26 cellular contexts compared by ENCODE assay signal in the genomic region with DNA sequence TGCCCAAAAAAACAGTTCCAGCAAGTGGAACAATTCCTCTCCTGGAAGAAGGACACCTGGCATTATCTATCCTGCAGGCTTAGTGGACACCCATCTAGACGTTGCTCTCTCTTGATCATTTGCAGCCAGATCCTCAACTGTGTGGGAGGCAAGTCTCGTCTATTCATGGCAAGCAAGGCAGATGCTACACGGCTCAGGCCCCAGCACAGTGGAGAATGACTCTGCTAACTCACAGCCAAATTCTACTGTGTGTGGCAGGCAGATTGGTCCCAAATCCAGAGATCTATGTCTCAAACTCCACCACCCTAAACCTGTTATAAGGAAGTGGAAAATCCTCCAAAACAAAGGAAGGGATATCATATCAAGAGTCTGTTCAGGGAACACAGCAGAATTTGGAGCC. TPM values are rescaled to one million over a fixed set of nuclear protein-coding genes. Genes with fewer than 3 reads are reported as not detected.
DNase-seq lines count a peak whose midpoint lies in the region; ATAC-seq and TF ChIP-seq lines count a peak whose summit lies in the region.
"Had no signal": no experiment of that assay in that cellular context is flagged by ENCODE, and none has a peak within 500 bp of the region (broad histone marks: within the 10 kb centered on the region; RNA-seq: fewer than 3 reads in every experiment).

No MANE protein-coding gene starts in this region.

- H4K20me1 ChIP-seq in BLaER1 treated with 17β-estradiol and CSF1 and Interleukin-3, amounts not matched to agents 10 nM and 100 nM, result peaks cover 0 to 4% (median 0%) of the 10 kb centered on the region in 11 experiments; a peak in 1 of 22 replicates
- no peaks in the 10 kb centered on the region for H4K20me1 ChIP-seq in osteoblast (ENCODE audit: insufficient read depth, low read length)

- no peak overlapping the region for H2AFZ ChIP-seq in osteoblast (ENCODE audit: low read length)

- no peak overlapping the region; a peak in 1 of 22 replicates for H3K9ac ChIP-seq in BLaER1 treated with 17β-estradiol and CSF1 and Interleukin-3, amounts not matched to agents 10 nM and 100 nM
- H3K9ac ChIP-seq: KMS-11, SK-N-SH had no signal

- H3K36me3 ChIP-seq in heart left ventricle, result peaks cover 0 to 86% (median 45%) of the 10 kb centered on the region in 9 donors
- no peaks in the 10 kb centered on the region for H3K36me3 ChIP-seq in BLaER1 treated with 17β-estradiol and CSF1 and Interleukin-3, amounts not matched to agents 10 nM and 100 nM
- no peaks in the 10 kb centered on the region for H3K36me3 ChIP-seq in osteoblast (ENCODE audit: insufficient read depth, low read length)

- H3K27me3 ChIP-seq in heart left ventricle (no peaks in the 10 kb centered on the region), osteoblast (ENCODE audit: insufficient read depth, low read length) (peaks cover 83% of the 10 kb centered on the region)
- H3K27me3 ChIP-seq in BLaER1 treated with 17β-estradiol and CSF1 and Interleukin-3, amounts not matched to agents 10 nM and 100 nM, result no peaks in the 10 kb centered on the region

- H3K79me2 ChIP-seq in osteoblast (ENCODE audit: insufficient read depth, low read length), result no peaks in the 10 kb centered on the region

- peak overlapping the region in 8 of 11 experiments; percentile 10 to 97 (median 90); a peak in 15 of 22 replicates for H3K4me2 ChIP-seq in BLaER1 treated with 17β-estradiol and CSF1 and Interleukin-3, amounts not matched to agents 10 nM and 100 nM
- no peak overlapping the region for H3K4me2 ChIP-seq in osteoblast (ENCODE audit: insufficient read depth, low read length)
- H3K4me2 ChIP-seq: KMS-11, SK-N-SH had no signal

- H3K27ac ChIP-seq in heart left ventricle (peak overlapping the region in 9 of 12 donors; percentile 10 to 98 (median 72)), osteoblast (ENCODE audit: low read depth, low read length) (no peak overlapping the region)
- H3K27ac ChIP-seq in BLaER1 treated with 17β-estradiol and CSF1 and Interleukin-3, amounts not matched to agents 10 nM and 100 nM, result no peak overlapping the region
- H3K27ac ChIP-seq: HL-60, KMS-11 had no signal

- H3K9me3 ChIP-seq in heart left ventricle (no peaks in the 10 kb centered on the region), osteoblast (ENCODE audit: low read depth, low read length) (no peaks in the 10 kb centered on the region)
- no peaks in the 10 kb centered on the region; a peak in 1 of 22 replicates for H3K9me3 ChIP-seq in BLaER1 treated with 17β-estradiol and CSF1 and Interleukin-3, amounts not matched to agents 10 nM and 100 nM (replicated peaks in 1 of 11)
- H3K9me3 ChIP-seq: Caco-2, SK-N-SH had no signal

- no peak for ATAC-seq in heart left ventricle
- ATAC-seq in Right ventricle myocardium superior (ENCODE audit: poor library complexity), result no peak
- ATAC-seq in HG02840 (IDR thresholded peaks at IDR 0.05; ENCODE audit: low FRiP score, unreplicated experiment), result no peak
- ATAC-seq: Panc1 had no signal

- TF ChIP-seq CTCF in heart left ventricle (IDR thresholded peaks at IDR 0.05) (no peak), osteoblast (IDR thresholded peaks at IDR 0.05; ENCODE audit: extremely low read depth, low read depth, low read length) (no peak)

- intact Hi-C loops in heart left ventricle (cut with DNase I), result no loop called here
- intact Hi-C loops in Right ventricle myocardium superior (cut with DNase I), result no loop called here

- WGBS in heart left ventricle, 4 donors, result 15 to 29% (median 22%) methylated on average over 3 of the region's 3 CpGs

- no peak for TF ChIP-seq POLR2A in heart left ventricle (IDR thresholded peaks at IDR 0.05)

- H3K4me3 ChIP-seq in heart left ventricle (peak overlapping the region in 2 of 12 donors; percentile 16 to 21), osteoblast (ENCODE audit: insufficient read depth, low read length) (no peak overlapping the region)
- H3K4me3 ChIP-seq in BLaER1 treated with 17β-estradiol and CSF1 and Interleukin-3, amounts not matched to agents 10 nM and 100 nM, result no peak overlapping the region

- DNase-seq in heart left ventricle (no peak), Right ventricle myocardium superior (no peak), middle frontal gyrus (ENCODE audit: extremely low spot score, low spot score) (peak; percentile 32), osteoblast (ENCODE audit: insufficient read length, low spot score, missing footprints) (peak; percentile 39), COLO668 (lab: John Stamatoyannopoulos, UW; ENCODE audit: unreplicated experiment) (no peak)
- DNase-seq in activated CD4-positive, alpha-beta T cell treated with anti-CD3 and anti-CD28 coated beads for 48 hours, result no peak
- DNase-seq: C1 segment of cervical spinal cord; Caco-2; CD4-positive, alpha-beta memory T cell; DMS79 treated with DMSO at 0.1 percent for 48 hours; GF-D8; GOT3; HCEC 1CT; MM.1S; NCI-H2081 treated with DMSO at 0.1 percent for 48 hours; NCI-H2171; NCI-H510A; NCI-H69; SK-N-SH had no signal

- H3K4me1 ChIP-seq in heart left ventricle (peaks cover 0 to 46% (median 15%) of the 10 kb centered on the region in 12 donors), osteoblast (ENCODE audit: insufficient read depth, low read length) (no peaks in the 10 kb centered on the region)
- peaks cover 10 to 63% (median 49%) of the 10 kb centered on the region in 10 experiments; a peak in 18 of 20 replicates for H3K4me1 ChIP-seq in BLaER1 treated with 17β-estradiol and CSF1 and Interleukin-3, amounts not matched to agents 10 nM and 100 nM

RNA-seq across cellular contexts. Expression of gene TNNT2, which starts 7.0 kb away (rescaled TPM):
- total RNA-seq in heart left ventricle, result 1,000 to 10,000 TPM; 5,987 to 9,948 (median 7,621) TPM
- over 10,000 TPM in 1 of 2 donors, 1,000 to 10,000 TPM in 1; 9,964 to 28,496 TPM for polyA plus RNA-seq in heart left ventricle
- 9,128 TPM for total RNA-seq in Right ventricle myocardium superior
- total RNA-seq in osteoblast, result not detected in 2 replicates
- total RNA-seq: CD4-positive, alpha-beta memory T cell had no signal
- polyA plus RNA-seq: CD4-positive, alpha-beta memory T cell; IgD-negative memory B cell had no signal

RNA-seq across cellular contexts. Expression of gene LAD1, which starts 28.6 kb away (rescaled TPM):
- total RNA-seq in heart left ventricle (10 to 100 TPM in 2 of 9 donors, 1 to 10 TPM in 7; 2.0 to 99.2 (median 6.4) TPM), Right ventricle myocardium superior (1.9 TPM), osteoblast (not detected in 2 replicates)
- 10 to 100 TPM in 1 of 2 donors, 1 to 10 TPM in 1; 6.9 to 49.3 TPM for polyA plus RNA-seq in heart left ventricle
- polyA plus RNA-seq: CD4-positive, alpha-beta memory T cell; IgD-negative memory B cell; SK-N-SH had no signal

RNA-seq across cellular contexts. Expression of gene TNNI1, which starts 51.0 kb away (rescaled TPM):
- total RNA-seq in heart left ventricle (10 to 100 TPM in 3 of 9 donors, 1 to 10 TPM in 6; 1.6 to 64.5 (median 8.1) TPM), Right ventricle myocardium superior (4.3 TPM), osteoblast (not detected in 2 replicates)
- 10 to 100 TPM; 25.0 to 27.9 TPM for polyA plus RNA-seq in heart left ventricle
- total RNA-seq: A172; Caco-2; CD4-positive, alpha-beta memory T cell had no signal
- polyA plus RNA-seq: CD4-positive, alpha-beta memory T cell; IgD-negative memory B cell; SK-N-SH had no signal

Comparison
In these comparisons a context has a peak if more than half of its experiments do, and no peak if none do; other contexts are left out.
1. DNase-seq: peak in middle frontal gyrus (single experiment) and osteoblast (single experiment); none in heart left ventricle (0 of 5), Right ventricle myocardium superior (single experiment), activated CD4-positive, alpha-beta T cell treated with anti-CD3 and anti-CD28 coated beads for 48 hours (single experiment) and COLO668 (single experiment).
2. H3K27ac ChIP-seq: peak in heart left ventricle (9 of 12); none in BLaER1 treated with 17β-estradiol and CSF1 and Interleukin-3, amounts not matched to agents 10 nM and 100 nM (0 of 11) and osteoblast (single experiment).
3. RNA of gene TNNT2, which starts 7.0 kb away (total RNA-seq): 9,128 TPM in Right ventricle myocardium superior (single experiment) and 5,987 to 9,948 TPM in heart left ventricle; not detected in osteoblast; every median in the first group is over 1,000 times any median in the second.